ENCODE assay signal across 1 cellular context in genomic region chr4:1503583-1504471, GRCh38.
TF ChIP-seq lines count a peak whose summit lies in the region.

No MANE protein-coding gene starts in this region.

TF ChIP-seq in HepG2, 621 proteins besides CTCF, POLR2A, EP300 and RAD21 (continued from another document):
- no peak for TF ChIP-seq NFRKB (IDR thresholded peaks at IDR 0.05)
TF ChIP-seq in HepG2: peak in this region for 2.
